13 cellular contexts compared by ENCODE assay signal in the genomic region with DNA sequence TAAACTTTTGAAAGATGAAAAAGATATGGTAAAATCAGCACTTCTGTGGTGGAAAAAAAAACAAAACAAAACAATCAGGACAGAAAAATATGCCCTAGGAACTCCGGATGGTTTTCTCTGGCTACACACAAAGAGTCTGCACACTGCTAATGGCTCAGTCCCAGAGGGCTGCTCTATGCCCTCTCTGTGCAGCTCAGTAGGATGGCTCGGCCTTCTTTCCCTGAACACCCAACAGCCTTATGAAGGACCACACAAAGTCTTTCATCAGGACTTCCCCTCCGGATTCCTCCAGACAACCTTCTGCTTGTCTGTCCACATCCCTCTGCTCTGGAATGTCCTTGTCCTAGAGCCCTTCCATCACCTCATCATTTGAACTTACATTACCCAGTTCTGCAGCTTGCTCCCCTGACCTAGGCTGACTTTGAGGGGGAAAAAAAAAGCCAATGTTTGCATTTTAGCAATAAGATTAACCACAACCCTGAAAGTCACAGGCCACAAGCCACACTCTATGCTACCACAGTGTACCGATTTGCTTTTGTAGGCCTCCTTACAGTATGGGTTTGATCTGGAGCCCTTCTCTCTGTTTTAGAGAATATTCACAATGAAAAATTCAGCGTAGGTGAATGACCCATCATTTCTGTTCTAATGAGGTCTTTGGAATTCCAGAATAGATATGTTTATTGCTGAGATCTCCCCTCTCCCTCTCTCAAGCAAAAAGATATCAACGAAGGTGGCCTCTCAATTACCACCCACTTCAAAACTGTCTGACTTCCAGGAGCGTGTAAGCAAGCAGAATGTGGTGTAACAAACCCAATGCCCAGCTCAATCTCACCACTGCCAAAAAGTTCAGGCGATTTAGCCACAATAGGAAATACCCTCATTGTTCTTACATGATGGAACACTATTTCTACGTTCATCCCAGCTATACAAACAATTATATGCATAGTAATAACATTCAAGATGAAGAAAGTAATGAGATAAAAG.
DNase-seq lines count a peak whose midpoint lies in the region; ATAC-seq and TF ChIP-seq lines count a peak whose summit lies in the region.
"Had no signal": no experiment of that assay in that cellular context is flagged by ENCODE, and none has a peak within 500 bp of the region (broad histone marks: within the 10 kb centered on the region; RNA-seq: fewer than 3 reads in every experiment).

No MANE protein-coding gene starts in this region.

- DNase-seq in GM13976 (ENCODE audit: low spot score) (peak; percentile 52), mammary epithelial cell (no peak), EL (no peak), left cardiac atrium (no peak), kidney tubule cell (ENCODE audit: low spot score) (no peak)
- DNase-seq: H7, NCI-H146, SHP77 treated with DMSO at 0.1 percent for 48 hours, spleen had no signal

- H2AFZ ChIP-seq in mammary epithelial cell (ENCODE audit: low read depth, low read length): no peak overlapping the region

- peak overlapping the region; percentile 3 for H3K4me3 Mint-ChIP-seq in activated T-helper 17 cell treated with anti-CD3 and anti-CD28 coated beads, Interleukin-2, amount 50 U/mL, for 72 hours

- no peaks in the 10 kb centered on the region for H3K9me3 ChIP-seq in mammary epithelial cell (replicated peaks; ENCODE audit: insufficient read depth, low read length)
- H3K9me3 ChIP-seq: thoracic aorta had no signal

- no peak overlapping the region for H3K4me3 ChIP-seq in mammary epithelial cell (replicated peaks in 1 of 3; ENCODE audit: insufficient read depth in 1 of 3, low read depth in 2 of 3, low read length in 3 of 3)
- H3K4me3 ChIP-seq: spleen, thoracic aorta had no signal

- H3K4me1 ChIP-seq in mammary epithelial cell (ENCODE audit: insufficient read depth, low read length): no peaks in the 10 kb centered on the region
- H3K4me1 ChIP-seq: spleen had no signal

- dilution Hi-C loops in mammary epithelial cell (cut with HindIII; ENCODE audit: low sequenced_read_pairs): no loop called here

- peaks cover 4% of the 10 kb centered on the region for H3K36me3 Mint-ChIP-seq in activated T-helper 17 cell treated with anti-CD3 and anti-CD28 coated beads, Interleukin-2, amount 50 U/mL, for 72 hours (ENCODE audit: low read depth)

- H3K27me3 Mint-ChIP-seq in activated T-helper 17 cell treated with anti-CD3 and anti-CD28 coated beads, Interleukin-2, amount 50 U/mL, for 72 hours: no peaks in the 10 kb centered on the region

- no peak overlapping the region for H3K27ac ChIP-seq in mammary epithelial cell (ENCODE audit: insufficient read depth, low read depth, low read length)
- H3K27ac ChIP-seq: spleen, thoracic aorta had no signal

- ATAC-seq in GM19395 (IDR thresholded peaks at IDR 0.05; ENCODE audit: unreplicated experiment) (peak; percentile 89), HG03045 (IDR thresholded peaks at IDR 0.05; ENCODE audit: unreplicated experiment) (peak; percentile 85), left cardiac atrium (no peak)
- ATAC-seq in activated T-helper 17 cell treated with anti-CD3 and anti-CD28 coated beads, Interleukin-2, amount 50 U/mL, for 72 hours (replicated peaks): peak; percentile 76

- intact Hi-C loops in mammary epithelial cell (cut with micrococcal nuclease) (no loop called here), left cardiac atrium (cut with DNase I) (no loop called here)

- H3K36me3 ChIP-seq in mammary epithelial cell (ENCODE audit: insufficient read depth, low read length): no peaks in the 10 kb centered on the region
- H3K36me3 ChIP-seq: thoracic aorta had no signal

- peaks cover 16% of the 10 kb centered on the region for H3K9me3 Mint-ChIP-seq in activated T-helper 17 cell treated with anti-CD3 and anti-CD28 coated beads, Interleukin-2, amount 50 U/mL, for 72 hours

- CTCF ChIA-PET in mammary epithelial cell (lab: Charles Lee; ENCODE audit: low non-redundant PET): no interaction called here

- TF ChIP-seq CTCF in GM13976 (IDR thresholded peaks at IDR 0.05; ENCODE audit: borderline replicate concordance, control extremely low read depth, extremely low read depth, insufficient read depth, missing control alignments) (no peak), mammary epithelial cell (conservative IDR thresholded peaks at IDR 0.05 in 1 of 2, IDR thresholded peaks at IDR 0.05 in 1 of 2; ENCODE audit: extremely low read depth in 1 of 2, insufficient read depth in 1 of 2, low read depth in 1 of 2, low read length in 2 of 2) (no peak)

- in situ Hi-C loops in GM13976 (cut with MboI; ENCODE audit: low sequenced_read_pairs, unreplicated experiment): no loop called here
- in situ Hi-C loops in mammary epithelial cell (cut with MboI; ENCODE audit: low sequenced_read_pairs in 2 of 2): no loop called here

- H3K79me2 ChIP-seq in mammary epithelial cell (ENCODE audit: insufficient read depth, low read length): no peaks in the 10 kb centered on the region

- H3K27me3 ChIP-seq in mammary epithelial cell (ENCODE audit: insufficient read depth, low read length): no peaks in the 10 kb centered on the region
- H3K27me3 ChIP-seq: spleen had no signal

- WGBS in mammary epithelial cell (ENCODE audit: low coverage, missing lambda C conversion rate): 96% methylated on average over 9 of the region's 9 CpGs

- H3K4me2 ChIP-seq in mammary epithelial cell (ENCODE audit: insufficient read depth, low read depth, low read length): no peak overlapping the region

- no peaks in the 10 kb centered on the region for H4K20me1 ChIP-seq in mammary epithelial cell (ENCODE audit: insufficient read depth, low read length)

- peaks cover 17% of the 10 kb centered on the region for H3K4me1 Mint-ChIP-seq in activated T-helper 17 cell treated with anti-CD3 and anti-CD28 coated beads, Interleukin-2, amount 50 U/mL, for 72 hours

- peak overlapping the region; percentile 24 for H3K27ac Mint-ChIP-seq in activated T-helper 17 cell treated with anti-CD3 and anti-CD28 coated beads, Interleukin-2, amount 50 U/mL, for 72 hours

- BruUV-seq in mammary epithelial cell (replicated peaks; lab: Mats Ljungman, UMichigan): no TSS peak

- H3K9ac ChIP-seq in mammary epithelial cell (ENCODE audit: insufficient read depth, low read length): no peak overlapping the region

Comparison
In these comparisons a context has a peak if more than half of its experiments do, and no peak if none do; other contexts are left out.
1. ATAC-seq: peak in GM19395 (single experiment), HG03045 (single experiment) and activated T-helper 17 cell treated with anti-CD3 and anti-CD28 coated beads, Interleukin-2, amount 50 U/mL, for 72 hours (single experiment); none in left cardiac atrium (0 of 2).